17 cellular contexts compared by ENCODE assay signal in the genomic region with DNA sequence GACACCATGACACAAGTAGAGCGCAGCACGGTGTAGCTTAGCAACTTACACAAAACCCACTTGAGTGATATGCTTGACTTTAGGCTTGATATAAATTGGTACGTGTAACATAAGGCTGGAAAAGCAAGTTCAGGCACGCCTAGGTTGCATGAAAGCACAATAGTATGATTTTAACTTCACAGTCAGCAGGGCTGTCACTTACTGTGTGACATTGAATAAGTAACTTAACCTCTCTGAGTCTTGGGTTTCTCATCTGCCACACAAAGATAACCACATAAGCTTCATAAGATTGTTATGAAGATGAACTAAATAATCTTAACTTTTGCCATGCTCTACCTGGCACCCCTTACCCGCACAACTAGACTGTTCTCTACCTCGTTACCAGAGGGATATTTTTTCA.
"Had no signal": no experiment of that assay in that cellular context is flagged by ENCODE, and none has a peak within 500 bp of the region (broad histone marks: within the 10 kb centered on the region; RNA-seq: fewer than 3 reads in every experiment).

No MANE protein-coding gene starts in this region.

- ATAC-seq: activated CD8-positive, alpha-beta T cell treated with anti-CD3 and anti-CD28 coated beads, Interleukin-2, amount 10 ng/mL, durations not matched to agents 7 days and 5 days; gastroesophageal sphincter; left ventricle myocardium superior; sciatic nerve; stimulated activated naive B cell treated with anti-CD40 and anti-IgM and Interleukin-4, amounts not matched to agents 10 μg/mL and 1 μg/mL and 100 μg/mL, for 72 hours had no signal

- FAIRE-seq: astrocyte, colon, kidney had no signal

- DNase-seq: activated CD4-positive, alpha-beta T cell treated with anti-CD3 and anti-CD28 coated beads for 4 hours; activated CD8-positive, alpha-beta memory T cell treated with anti-CD3 and anti-CD28 coated beads, Interleukin-2, amount 50 U/mL, for 48 hours; activated naive CD4-positive, alpha-beta T cell treated with Interleukin-2 at 50 U/mL for 16 hours; kidney; left ventricle myocardium superior; mesendoderm; occipital lobe; spleen; stimulated activated CD4-positive, alpha-beta T cell treated with anti-CD3 and anti-CD28 coated beads, Interleukin-1b, Interleukin-23, amount 100 ng/mL, for 48 hours; stimulated activated naive B cell treated with anti-CD40 and anti-IgM and Interleukin-4, amounts not matched to agents 10 μg/mL and 1 μg/mL and 100 μg/mL, for 72 hours; transverse colon had no signal

- H3K9me3 ChIP-seq: gastroesophageal sphincter, prostate gland, transverse colon had no signal

- H3K4me3 ChIP-seq: gastroesophageal sphincter, prostate gland, spleen, transverse colon had no signal

- H3K27me3 ChIP-seq: gastroesophageal sphincter, spleen, transverse colon had no signal

- H3K27ac ChIP-seq: gastroesophageal sphincter, prostate gland, spleen, transverse colon had no signal

- H3K4me1 ChIP-seq: prostate gland had no signal

- H3K36me3 ChIP-seq: prostate gland, transverse colon had no signal
